1 cellular context compared by ENCODE assay signal in the genomic region with DNA sequence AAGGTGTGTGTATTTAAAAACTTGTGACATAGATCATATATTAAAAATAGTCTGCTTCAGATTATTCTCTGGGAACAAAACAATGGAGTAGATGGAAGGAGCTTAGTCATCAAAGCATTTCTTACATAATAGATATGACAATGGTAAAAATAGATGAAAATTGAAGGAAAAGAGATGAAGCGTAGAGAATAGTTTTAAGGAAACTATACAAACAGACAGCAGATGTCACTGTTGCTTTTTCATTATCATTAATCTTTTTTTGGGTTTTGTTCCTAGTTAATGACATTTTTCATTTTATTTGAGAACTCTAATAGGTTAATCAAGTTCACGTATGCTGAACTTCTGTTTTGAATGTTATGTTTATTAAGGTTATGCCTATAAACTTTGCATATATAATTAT.
TF ChIP-seq lines count a peak whose summit lies in the region.

No MANE protein-coding gene starts in this region.

TF ChIP-seq in GM23338, 12 proteins besides CTCF, POLR2A, EP300 and RAD21 (continued from another document):
- TF ChIP-seq, protein P1, sequence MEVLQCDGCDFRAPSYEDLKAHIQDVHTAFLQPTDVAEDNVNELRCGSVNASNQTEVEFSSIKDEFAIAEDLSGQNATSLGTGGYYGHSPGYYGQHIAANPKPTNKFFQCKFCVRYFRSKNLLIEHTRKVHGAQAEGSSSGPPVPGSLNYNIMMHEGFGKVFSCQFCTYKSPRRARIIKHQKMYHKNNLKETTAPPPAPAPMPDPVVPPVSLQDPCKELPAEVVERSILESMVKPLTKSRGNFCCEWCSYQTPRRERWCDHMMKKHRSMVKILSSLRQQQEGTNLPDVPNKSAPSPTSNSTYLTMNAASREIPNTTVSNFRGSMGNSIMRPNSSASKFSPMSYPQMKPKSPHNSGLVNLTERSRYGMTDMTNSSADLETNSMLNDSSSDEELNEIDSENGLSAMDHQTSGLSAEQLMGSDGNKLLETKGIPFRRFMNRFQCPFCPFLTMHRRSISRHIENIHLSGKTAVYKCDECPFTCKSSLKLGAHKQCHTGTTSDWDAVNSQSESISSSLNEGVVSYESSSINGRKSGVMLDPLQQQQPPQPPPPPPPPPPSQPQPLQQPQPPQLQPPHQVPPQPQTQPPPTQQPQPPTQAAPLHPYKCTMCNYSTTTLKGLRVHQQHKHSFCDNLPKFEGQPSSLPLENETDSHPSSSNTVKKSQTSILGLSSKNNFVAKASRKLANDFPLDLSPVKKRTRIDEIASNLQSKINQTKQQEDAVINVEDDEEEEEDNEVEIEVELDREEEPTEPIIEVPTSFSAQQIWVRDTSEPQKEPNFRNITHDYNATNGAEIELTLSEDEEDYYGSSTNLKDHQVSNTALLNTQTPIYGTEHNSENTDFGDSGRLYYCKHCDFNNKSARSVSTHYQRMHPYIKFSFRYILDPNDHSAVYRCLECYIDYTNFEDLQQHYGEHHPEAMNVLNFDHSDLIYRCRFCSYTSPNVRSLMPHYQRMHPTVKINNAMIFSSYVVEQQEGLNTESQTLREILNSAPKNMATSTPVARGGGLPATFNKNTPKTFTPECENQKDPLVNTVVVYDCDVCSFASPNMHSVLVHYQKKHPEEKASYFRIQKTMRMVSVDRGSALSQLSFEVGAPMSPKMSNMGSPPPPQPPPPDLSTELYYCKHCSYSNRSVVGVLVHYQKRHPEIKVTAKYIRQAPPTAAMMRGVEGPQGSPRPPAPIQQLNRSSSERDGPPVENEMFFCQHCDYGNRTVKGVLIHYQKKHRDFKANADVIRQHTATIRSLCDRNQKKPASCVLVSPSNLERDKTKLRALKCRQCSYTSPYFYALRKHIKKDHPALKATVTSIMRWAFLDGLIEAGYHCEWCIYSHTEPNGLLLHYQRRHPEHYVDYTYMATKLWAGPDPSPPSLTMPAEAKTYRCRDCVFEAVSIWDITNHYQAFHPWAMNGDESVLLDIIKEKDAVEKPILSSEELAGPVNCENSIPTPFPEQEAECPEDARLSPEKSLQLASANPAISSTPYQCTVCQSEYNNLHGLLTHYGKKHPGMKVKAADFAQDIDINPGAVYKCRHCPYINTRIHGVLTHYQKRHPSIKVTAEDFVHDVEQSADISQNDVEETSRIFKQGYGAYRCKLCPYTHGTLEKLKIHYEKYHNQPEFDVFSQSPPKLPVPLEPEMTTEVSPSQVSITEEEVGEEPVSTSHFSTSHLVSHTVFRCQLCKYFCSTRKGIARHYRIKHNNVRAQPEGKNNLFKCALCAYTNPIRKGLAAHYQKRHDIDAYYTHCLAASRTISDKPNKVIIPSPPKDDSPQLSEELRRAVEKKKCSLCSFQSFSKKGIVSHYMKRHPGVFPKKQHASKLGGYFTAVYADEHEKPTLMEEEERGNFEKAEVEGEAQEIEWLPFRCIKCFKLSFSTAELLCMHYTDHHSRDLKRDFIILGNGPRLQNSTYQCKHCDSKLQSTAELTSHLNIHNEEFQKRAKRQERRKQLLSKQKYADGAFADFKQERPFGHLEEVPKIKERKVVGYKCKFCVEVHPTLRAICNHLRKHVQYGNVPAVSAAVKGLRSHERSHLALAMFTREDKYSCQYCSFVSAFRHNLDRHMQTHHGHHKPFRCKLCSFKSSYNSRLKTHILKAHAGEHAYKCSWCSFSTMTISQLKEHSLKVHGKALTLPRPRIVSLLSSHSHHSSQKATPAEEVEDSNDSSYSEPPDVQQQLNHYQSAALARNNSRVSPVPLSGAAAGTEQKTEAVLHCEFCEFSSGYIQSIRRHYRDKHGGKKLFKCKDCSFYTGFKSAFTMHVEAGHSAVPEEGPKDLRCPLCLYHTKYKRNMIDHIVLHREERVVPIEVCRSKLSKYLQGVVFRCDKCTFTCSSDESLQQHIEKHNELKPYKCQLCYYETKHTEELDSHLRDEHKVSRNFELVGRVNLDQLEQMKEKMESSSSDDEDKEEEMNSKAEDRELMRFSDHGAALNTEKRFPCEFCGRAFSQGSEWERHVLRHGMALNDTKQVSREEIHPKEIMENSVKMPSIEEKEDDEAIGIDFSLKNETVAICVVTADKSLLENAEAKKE (CRISPR knock-in tag; IDR thresholded peaks at IDR 0.05), result no peak
- no peak for TF ChIP-seq EZH2 (IDR thresholded peaks at IDR 0.05; ENCODE audit: low read depth, unreplicated experiment)
- no peak for TF ChIP-seq EZH2phosphoT487 (IDR thresholded peaks at IDR 0.05; ENCODE audit: unreplicated experiment)
- TF ChIP-seq NANOG (IDR thresholded peaks at IDR 0.05; ENCODE audit: borderline replicate concordance), result no peak
- no peak for TF ChIP-seq POLR2AphosphoS5 (IDR thresholded peaks at IDR 0.05; ENCODE audit: low read depth)
- no peak for TF ChIP-seq ZNF331 (CRISPR knock-in tag; IDR thresholded peaks at IDR 0.05; ENCODE audit: low read depth)
- no peak for TF ChIP-seq ZNF114 (CRISPR knock-in tag; IDR thresholded peaks at IDR 0.05)
- TF ChIP-seq, protein P2, sequence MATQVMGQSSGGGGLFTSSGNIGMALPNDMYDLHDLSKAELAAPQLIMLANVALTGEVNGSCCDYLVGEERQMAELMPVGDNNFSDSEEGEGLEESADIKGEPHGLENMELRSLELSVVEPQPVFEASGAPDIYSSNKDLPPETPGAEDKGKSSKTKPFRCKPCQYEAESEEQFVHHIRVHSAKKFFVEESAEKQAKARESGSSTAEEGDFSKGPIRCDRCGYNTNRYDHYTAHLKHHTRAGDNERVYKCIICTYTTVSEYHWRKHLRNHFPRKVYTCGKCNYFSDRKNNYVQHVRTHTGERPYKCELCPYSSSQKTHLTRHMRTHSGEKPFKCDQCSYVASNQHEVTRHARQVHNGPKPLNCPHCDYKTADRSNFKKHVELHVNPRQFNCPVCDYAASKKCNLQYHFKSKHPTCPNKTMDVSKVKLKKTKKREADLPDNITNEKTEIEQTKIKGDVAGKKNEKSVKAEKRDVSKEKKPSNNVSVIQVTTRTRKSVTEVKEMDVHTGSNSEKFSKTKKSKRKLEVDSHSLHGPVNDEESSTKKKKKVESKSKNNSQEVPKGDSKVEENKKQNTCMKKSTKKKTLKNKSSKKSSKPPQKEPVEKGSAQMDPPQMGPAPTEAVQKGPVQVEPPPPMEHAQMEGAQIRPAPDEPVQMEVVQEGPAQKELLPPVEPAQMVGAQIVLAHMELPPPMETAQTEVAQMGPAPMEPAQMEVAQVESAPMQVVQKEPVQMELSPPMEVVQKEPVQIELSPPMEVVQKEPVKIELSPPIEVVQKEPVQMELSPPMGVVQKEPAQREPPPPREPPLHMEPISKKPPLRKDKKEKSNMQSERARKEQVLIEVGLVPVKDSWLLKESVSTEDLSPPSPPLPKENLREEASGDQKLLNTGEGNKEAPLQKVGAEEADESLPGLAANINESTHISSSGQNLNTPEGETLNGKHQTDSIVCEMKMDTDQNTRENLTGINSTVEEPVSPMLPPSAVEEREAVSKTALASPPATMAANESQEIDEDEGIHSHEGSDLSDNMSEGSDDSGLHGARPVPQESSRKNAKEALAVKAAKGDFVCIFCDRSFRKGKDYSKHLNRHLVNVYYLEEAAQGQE (IDR thresholded peaks at IDR 0.05; ENCODE audit: unreplicated experiment), result no peak
